In genomic region chrX:71606536-71607216, GRCh38 we compare ENCODE assay signal across 17 cellular contexts. TPM values are rescaled to one million over a fixed set of nuclear protein-coding genes. Genes with fewer than 3 reads are reported as not detected.
A peak's percentile ranks its signal among the peaks of the same experiment; 100 is the strongest.
DNase-seq lines count a peak whose midpoint lies in the region; ATAC-seq and TF ChIP-seq lines count a peak whose summit lies in the region.
"Had no signal": no experiment of that assay in that cellular context is flagged by ENCODE, and none has a peak within 500 bp of the region (broad histone marks: within the 10 kb centered on the region; RNA-seq: fewer than 3 reads in every experiment).

No MANE protein-coding gene starts in this region.

- peak; percentile 19 for DNase-seq in NCI-H82 (lab: John Stamatoyannopoulos, UW)
- DNase-seq in NCI-H82 treated with DMSO at 0.1 percent for 48 hours (lab: John Stamatoyannopoulos, UW; ENCODE audit: unreplicated experiment): no peak
- peak in 3 of 5 donors; percentile 71 to 78 (median 72) for DNase-seq in CD8-positive, alpha-beta memory T cell
- DNase-seq in activated T-cell treated with anti-CD3 and anti-CD28 coated beads, Interleukin-2, amount 50 U/mL, for 72 hours: no peak
- DNase-seq in immature natural killer cell: peak; percentile 76 to 80 (median 80)
- DNase-seq in stomach: no peak
- no peak for DNase-seq in NCI-H2081 treated with DMSO at 0.1 percent for 48 hours (lab: John Stamatoyannopoulos, UW)
- no peak for DNase-seq in SJCRH30
- DNase-seq: body of pancreas; left lung; NCI-H446; stimulated activated CD4-positive, alpha-beta T cell treated with anti-CD3 and anti-CD28 coated beads, Interleukin-15, amount 100 ng/mL, for 24 hours had no signal

- POLR2A ChIA-PET in CD8-positive, alpha-beta memory T cell (lab: Charles Lee): interaction anchor here (0.7 to 1.8 kb wide), 3 partner anchors 16 to 74 kb away, joined by 3 to 5 read pairs (median 4); partner anchors contain the start of gene OGT

- H3K9me3 ChIP-seq in CD8-positive, alpha-beta memory T cell (ENCODE audit: low read length): no peaks in the 10 kb centered on the region
- H3K9me3 ChIP-seq in stomach: peaks cover 0 to 6% (median 0%) of the 10 kb centered on the region in 4 donors
- H3K9me3 ChIP-seq in SJCRH30 (replicated peaks): no peaks in the 10 kb centered on the region
- H3K9me3 ChIP-seq: body of pancreas, left lung, suprapubic skin had no signal

- H3K4me1 Mint-ChIP-seq in CD8-positive, alpha-beta memory T cell: peaks cover 63 to 82% (median 79%) of the 10 kb centered on the region in 3 donors
- H3K4me1 Mint-ChIP-seq in activated T-cell treated with anti-CD3 and anti-CD28 coated beads, Interleukin-2, amount 50 U/mL, for 72 hours (ENCODE audit: low read depth): peaks cover 49% of the 10 kb centered on the region
- H3K4me1 Mint-ChIP-seq in immature natural killer cell: peaks cover 51 to 76% of the 10 kb centered on the region in 2 donors

- H3K27ac Mint-ChIP-seq in CD8-positive, alpha-beta memory T cell: peak overlapping the region; percentile 91 to 99 (median 96)
- peak overlapping the region; percentile 63 for H3K27ac Mint-ChIP-seq in activated T-cell treated with anti-CD3 and anti-CD28 coated beads, Interleukin-2, amount 50 U/mL, for 72 hours
- H3K27ac Mint-ChIP-seq in immature natural killer cell: peak overlapping the region; percentile 89 to 98 (median 93)

- no peaks in the 10 kb centered on the region for H3K9me3 Mint-ChIP-seq in CD8-positive, alpha-beta memory T cell
- H3K9me3 Mint-ChIP-seq in activated T-cell treated with anti-CD3 and anti-CD28 coated beads, Interleukin-2, amount 50 U/mL, for 72 hours: peaks cover 4 to 11% of the 10 kb centered on the region in 2 donors
- no peaks in the 10 kb centered on the region for H3K9me3 Mint-ChIP-seq in immature natural killer cell

- H3K36me3 ChIP-seq in CD8-positive, alpha-beta memory T cell (ENCODE audit: insufficient read depth, low read length): peaks cover 14% of the 10 kb centered on the region
- H3K36me3 ChIP-seq in stomach (peaks cover 0 to 95% (median 87%) of the 10 kb centered on the region in 4 donors), SJCRH30 (peaks cover 6% of the 10 kb centered on the region; the same call in 1 of the 2 replicates)

- TF ChIP-seq CTCF in stomach (IDR thresholded peaks at IDR 0.05): no peak

- no peak for TF ChIP-seq POLR2A in stomach (IDR thresholded peaks at IDR 0.05)

- intact Hi-C loops in stomach (cut with DNase I; ENCODE audit: low total_unique reads): no loop called here

- peak overlapping the region; percentile 37 for H3K4me3 ChIP-seq in CD8-positive, alpha-beta memory T cell (ENCODE audit: low read length)
- no peak overlapping the region for H3K4me3 ChIP-seq in stomach
- no peak overlapping the region for H3K4me3 ChIP-seq in SJCRH30
- H3K4me3 ChIP-seq: body of pancreas, left lung, suprapubic skin had no signal

- CTCF ChIA-PET in CD8-positive, alpha-beta memory T cell (lab: Charles Lee): interaction anchor here (0.9 to 2.3 kb wide), 4 partner anchors 10 to 43 kb away, joined by 3 to 12 read pairs (median 6); partner anchors contain the start of gene CXCR3

- no peaks in the 10 kb centered on the region for H3K27me3 Mint-ChIP-seq in CD8-positive, alpha-beta memory T cell
- no peaks in the 10 kb centered on the region for H3K27me3 Mint-ChIP-seq in activated T-cell treated with anti-CD3 and anti-CD28 coated beads, Interleukin-2, amount 50 U/mL, for 72 hours (ENCODE audit: low read depth)
- H3K27me3 Mint-ChIP-seq in immature natural killer cell (ENCODE audit: low read depth in 3 of 3): peaks cover 0 to 5% (median 5%) of the 10 kb centered on the region in 3 donors

- TF ChIP-seq EP300 in stomach (IDR thresholded peaks at IDR 0.05): no peak

- H3K4me1 ChIP-seq in CD8-positive, alpha-beta memory T cell (ENCODE audit: insufficient read depth, low read length): peaks cover 44% of the 10 kb centered on the region
- H3K4me1 ChIP-seq in stomach (no peaks in the 10 kb centered on the region), SJCRH30 (no peaks in the 10 kb centered on the region)
- H3K4me1 ChIP-seq: body of pancreas, left lung, suprapubic skin had no signal

- WGBS in stomach, 5 donors: 62 to 79% (median 69%) methylated on average over 6 to 9 of the region's 9 CpGs

- peak overlapping the region; percentile 60 to 85 (median 72) for H3K4me3 Mint-ChIP-seq in CD8-positive, alpha-beta memory T cell
- peak overlapping the region in 1 of 2 donors; percentile 49 for H3K4me3 Mint-ChIP-seq in activated T-cell treated with anti-CD3 and anti-CD28 coated beads, Interleukin-2, amount 50 U/mL, for 72 hours
- peak overlapping the region; percentile 53 to 75 (median 67) for H3K4me3 Mint-ChIP-seq in immature natural killer cell

- peak; percentile 58 to 64 for ATAC-seq in activated T-cell treated with anti-CD3 and anti-CD28 coated beads, Interleukin-2, amount 50 U/mL, for 72 hours (replicated peaks in 1 of 2)
- ATAC-seq: body of pancreas, left lung had no signal

- peak overlapping the region; percentile 16 for H3K27ac ChIP-seq in CD8-positive, alpha-beta memory T cell (ENCODE audit: low read depth, low read length)
- H3K27ac ChIP-seq in stomach (no peak overlapping the region), SJCRH30 (no peak overlapping the region)
- H3K27ac ChIP-seq: 22Rv1, body of pancreas, left lung, suprapubic skin had no signal

- H3K27me3 ChIP-seq in CD8-positive, alpha-beta memory T cell (ENCODE audit: insufficient read depth, low read length, poor library complexity, severe bottlenecking): no peaks in the 10 kb centered on the region
- H3K27me3 ChIP-seq in stomach (no peaks in the 10 kb centered on the region), SJCRH30 (no peaks in the 10 kb centered on the region)
- H3K27me3 ChIP-seq: body of pancreas, left lung, suprapubic skin had no signal

- peaks cover 23 to 79% (median 39%) of the 10 kb centered on the region in 3 donors for H3K36me3 Mint-ChIP-seq in CD8-positive, alpha-beta memory T cell
- peaks cover 34 to 62% of the 10 kb centered on the region in 2 donors for H3K36me3 Mint-ChIP-seq in activated T-cell treated with anti-CD3 and anti-CD28 coated beads, Interleukin-2, amount 50 U/mL, for 72 hours (ENCODE audit: insufficient read depth in 2 of 2)
- H3K36me3 Mint-ChIP-seq in immature natural killer cell: peaks cover 29 to 68% (median 47%) of the 10 kb centered on the region in 3 donors

RNA-seq across cellular contexts. Expression of gene CXCR3, which starts 11.6 kb away (rescaled TPM):
- total RNA-seq in CD8-positive, alpha-beta memory T cell: 10 to 100 TPM; 66.1 to 69.3 TPM
- 220 TPM for polyA plus RNA-seq in CD8-positive, alpha-beta memory T cell
- 10 to 100 TPM in 1 of 2 donors, 1 to 10 TPM in 1; 8.8 to 14.6 TPM for total RNA-seq in activated T-cell treated with anti-CD3 and anti-CD28 coated beads, Interleukin-2, amount 50 U/mL, for 72 hours
- polyA plus RNA-seq in immature natural killer cell: 100 to 1,000 TPM in 1 of 3 donors, 10 to 100 TPM in 2; 31.1 to 108 (median 34.3) TPM
- not detected for total RNA-seq in stomach
- polyA plus RNA-seq in stomach: 1 to 10 TPM in 1 of 3 donors, under 1 TPM in 2; 0.19 to 1.5 (median 0.28) TPM
- not detected in 2 replicates for total RNA-seq in SJCRH30 (2014; rRNA removed; shearing (Covaris generic))
- total RNA-seq: LHCN-M2, myocyte, pulmonary artery endothelial cell had no signal

RNA-seq across cellular contexts. Expression of gene GCNA, which starts 28.4 kb away (rescaled TPM):
- total RNA-seq in CD8-positive, alpha-beta memory T cell: 1 to 10 TPM; 3.9 to 4.2 TPM
- polyA plus RNA-seq in CD8-positive, alpha-beta memory T cell: 0.67 TPM
- total RNA-seq in activated T-cell treated with anti-CD3 and anti-CD28 coated beads, Interleukin-2, amount 50 U/mL, for 72 hours: 1 to 10 TPM; 6.9 to 8.4 TPM
- 1 to 10 TPM in 2 of 3 donors, under 1 TPM in 1; 0.63 to 1.8 (median 1.3) TPM for polyA plus RNA-seq in immature natural killer cell
- total RNA-seq in stomach: 10 to 100 TPM in 2 of 5 donors, 1 to 10 TPM in 3; 1.5 to 18.3 (median 4.1) TPM
- 1 to 10 TPM in 1 of 3 donors, under 1 TPM in 2; 0.46 to 1.7 (median 0.50) TPM for polyA plus RNA-seq in stomach
- total RNA-seq in SJCRH30 (2014; rRNA removed; shearing (Covaris generic)): 0.26 and 0.48 TPM in 2 replicates

Comparison
In these comparisons a context has a peak if more than half of its experiments do, and no peak if none do; other contexts are left out.
1. DNase-seq: peak in NCI-H82 (single experiment), CD8-positive, alpha-beta memory T cell (3 of 5) and immature natural killer cell (3 of 3); none in NCI-H82 treated with DMSO at 0.1 percent for 48 hours (single experiment), activated T-cell treated with anti-CD3 and anti-CD28 coated beads, Interleukin-2, amount 50 U/mL, for 72 hours (0 of 2), stomach (single experiment), NCI-H2081 treated with DMSO at 0.1 percent for 48 hours (single experiment) and SJCRH30 (0 of 2).
2. Peak in every context shown above with its lines, with median percentiles within 50 percentile points of each other: H3K27ac Mint-ChIP-seq.